Comparison of ENCODE assay signal across 1 cellular context in genomic region chr5:141982626-141983025, GRCh38.
TF ChIP-seq lines count a peak whose summit lies in the region.

No MANE protein-coding gene starts in this region.

TF ChIP-seq in liver, 16 proteins besides CTCF, POLR2A, EP300 and RAD21 (continued from another document):
- TF ChIP-seq ZBTB33 (IDR thresholded peaks at IDR 0.05) (peak; percentile 48), GABPA (IDR thresholded peaks at IDR 0.05 in 1 of 2, conservative IDR thresholded peaks at IDR 0.05 in 1 of 2) (no peak), FOXA2 (IDR thresholded peaks at IDR 0.05) (no peak), EGR1 (IDR thresholded peaks at IDR 0.05; ENCODE audit: low read depth in 2 of 2) (peak in 1 of 2 donors; percentile 70), HNF4G (IDR thresholded peaks at IDR 0.05) (peak; percentile 66), YY1 (IDR thresholded peaks at IDR 0.05) (peak; percentile 51), ATF3 (IDR thresholded peaks at IDR 0.05) (no peak), SP1 (IDR thresholded peaks at IDR 0.05) (peak; percentile 62), JUND (IDR thresholded peaks at IDR 0.05) (peak; percentile 69 to 70), RXRA (IDR thresholded peaks at IDR 0.05) (peak; percentile 55 to 73), HNF4A (conservative IDR thresholded peaks at IDR 0.05) (peak; percentile 91 to 95), FOXA1 (IDR thresholded peaks at IDR 0.05) (no peak)
